ENCODE assay signal across 13 cellular contexts in genomic region chr22:46769706-46770105, GRCh38. TPM values are rescaled to one million over a fixed set of nuclear protein-coding genes. Genes with fewer than 3 reads are reported as not detected.
DNase-seq lines count a peak whose midpoint lies in the region; ATAC-seq and TF ChIP-seq lines count a peak whose summit lies in the region.
"Had no signal": no experiment of that assay in that cellular context is flagged by ENCODE, and none has a peak within 500 bp of the region (broad histone marks: within the 10 kb centered on the region; RNA-seq: fewer than 3 reads in every experiment).

No MANE protein-coding gene starts in this region.

- TF ChIP-seq CTCF in body of pancreas (IDR thresholded peaks at IDR 0.05), result no peak

- no peak for ATAC-seq in stimulated activated memory B cell treated with anti-CD40 and anti-IgM and Interleukin-4, amounts not matched to agents 10 μg/mL and 1 μg/mL and 100 μg/mL, for 72 hours
- ATAC-seq in body of pancreas, result no peak
- no peak for ATAC-seq in HG03039 (IDR thresholded peaks at IDR 0.05; ENCODE audit: unreplicated experiment)
- ATAC-seq: activated CD4-positive, CD25-positive, alpha-beta regulatory T cell treated with anti-CD3 and anti-CD28 coated beads, Interleukin-2, amount 50 U/mL, for 24 hours had no signal

- POLR2A ChIA-PET in activated CD4-positive, alpha-beta memory T cell treated with anti-CD3 and anti-CD28 coated beads, Interleukin-2, amount 10 ng/mL, durations not matched to agents 7 days and 5 days (lab: Charles Lee), result interaction anchor here (0.7 kb wide), 1 partner anchor 22 kb away, joined by 3 read pairs; no protein-coding TSS in a partner anchor

- no peak for DNase-seq in T-helper 2 cell treated with Interferon-gamma antibody and Interleukin-4, amounts not matched to agents 5 μg/mL and 100 μg/mL, for 36 hours (ENCODE audit: low spot score)
- DNase-seq in T-helper 2 cell, result no peak
- no peak for DNase-seq in activated CD4-positive, alpha-beta memory T cell treated with anti-CD3 and anti-CD28 coated beads, Interleukin-2, amount 10 ng/mL, durations not matched to agents 7 days and 5 days
- no peak for DNase-seq in immature natural killer cell
- DNase-seq in body of pancreas, result no peak
- DNase-seq in DMS153 (lab: John Stamatoyannopoulos, UW), result no peak
- DNase-seq: 8988T, GF-D8, PC-9 had no signal

- no peaks in the 10 kb centered on the region for H3K27me3 ChIP-seq in body of pancreas

- H3K36me3 Mint-ChIP-seq in T-helper 2 cell treated with Interferon-gamma antibody and Interleukin-4, amounts not matched to agents 5 μg/mL and 100 μg/mL, for 36 hours (ENCODE audit: low read depth), result peaks cover 19% of the 10 kb centered on the region
- H3K36me3 Mint-ChIP-seq in activated CD4-positive, alpha-beta memory T cell treated with anti-CD3 and anti-CD28 coated beads, Interleukin-2, amount 10 ng/mL, durations not matched to agents 7 days and 5 days (ENCODE audit: low read depth), result peaks cover 33% of the 10 kb centered on the region
- no peaks in the 10 kb centered on the region for H3K36me3 Mint-ChIP-seq in immature natural killer cell
- peaks cover 28% of the 10 kb centered on the region for H3K36me3 Mint-ChIP-seq in stimulated activated memory B cell treated with anti-CD40 and anti-IgM and Interleukin-4, amounts not matched to agents 10 μg/mL and 1 μg/mL and 100 μg/mL, for 72 hours

- H3K27ac Mint-ChIP-seq in T-helper 2 cell treated with Interferon-gamma antibody and Interleukin-4, amounts not matched to agents 5 μg/mL and 100 μg/mL, for 36 hours, result peak overlapping the region; percentile 49
- H3K27ac Mint-ChIP-seq in activated CD4-positive, alpha-beta memory T cell treated with anti-CD3 and anti-CD28 coated beads, Interleukin-2, amount 10 ng/mL, durations not matched to agents 7 days and 5 days, result peak overlapping the region; percentile 21
- H3K27ac Mint-ChIP-seq in immature natural killer cell, result peak overlapping the region; percentile 71 to 95 (median 92)
- peak overlapping the region; percentile 91 for H3K27ac Mint-ChIP-seq in stimulated activated memory B cell treated with anti-CD40 and anti-IgM and Interleukin-4, amounts not matched to agents 10 μg/mL and 1 μg/mL and 100 μg/mL, for 72 hours

- H3K27ac ChIP-seq in body of pancreas, result peak overlapping the region in 1 of 4 donors; percentile 72
- H3K27ac ChIP-seq: PC-9 had no signal

- no peak overlapping the region for H3K4me3 Mint-ChIP-seq in T-helper 2 cell treated with Interferon-gamma antibody and Interleukin-4, amounts not matched to agents 5 μg/mL and 100 μg/mL, for 36 hours
- H3K4me3 Mint-ChIP-seq in activated CD4-positive, alpha-beta memory T cell treated with anti-CD3 and anti-CD28 coated beads, Interleukin-2, amount 10 ng/mL, durations not matched to agents 7 days and 5 days, result no peak overlapping the region
- peak overlapping the region in 4 of 5 donors; percentile 4 to 29 (median 22) for H3K4me3 Mint-ChIP-seq in immature natural killer cell
- peak overlapping the region; percentile 71 for H3K4me3 Mint-ChIP-seq in stimulated activated memory B cell treated with anti-CD40 and anti-IgM and Interleukin-4, amounts not matched to agents 10 μg/mL and 1 μg/mL and 100 μg/mL, for 72 hours

- no peaks in the 10 kb centered on the region for H3K36me3 ChIP-seq in body of pancreas (replicated peaks in 1 of 2; ENCODE audit: insufficient read depth in 1 of 2, low read depth in 2 of 2)
- H3K36me3 ChIP-seq: thoracic aorta had no signal

- H3K4me3 ChIP-seq in body of pancreas, result no peak overlapping the region
- H3K4me3 ChIP-seq: PC-9, thoracic aorta had no signal

- H3K9me3 ChIP-seq in body of pancreas, result no peaks in the 10 kb centered on the region
- H3K9me3 ChIP-seq: thoracic aorta had no signal

- peaks cover 28% of the 10 kb centered on the region for H3K4me1 ChIP-seq in body of pancreas

- no peaks in the 10 kb centered on the region for H3K9me3 Mint-ChIP-seq in T-helper 2 cell treated with Interferon-gamma antibody and Interleukin-4, amounts not matched to agents 5 μg/mL and 100 μg/mL, for 36 hours
- no peaks in the 10 kb centered on the region for H3K9me3 Mint-ChIP-seq in activated CD4-positive, alpha-beta memory T cell treated with anti-CD3 and anti-CD28 coated beads, Interleukin-2, amount 10 ng/mL, durations not matched to agents 7 days and 5 days
- no peaks in the 10 kb centered on the region for H3K9me3 Mint-ChIP-seq in immature natural killer cell
- no peaks in the 10 kb centered on the region for H3K9me3 Mint-ChIP-seq in stimulated activated memory B cell treated with anti-CD40 and anti-IgM and Interleukin-4, amounts not matched to agents 10 μg/mL and 1 μg/mL and 100 μg/mL, for 72 hours

- intact Hi-C loops in body of pancreas (cut with DNase I), result no loop called here

- no peak for TF ChIP-seq POLR2A in body of pancreas (IDR thresholded peaks at IDR 0.05)

- CTCF ChIA-PET in activated CD4-positive, alpha-beta memory T cell treated with anti-CD3 and anti-CD28 coated beads, Interleukin-2, amount 10 ng/mL, durations not matched to agents 7 days and 5 days (lab: Charles Lee), result interaction anchor here (1.9 kb wide), 1 partner anchor 11 kb away, joined by 7 read pairs; no protein-coding TSS in a partner anchor

- no peaks in the 10 kb centered on the region for H3K27me3 Mint-ChIP-seq in T-helper 2 cell treated with Interferon-gamma antibody and Interleukin-4, amounts not matched to agents 5 μg/mL and 100 μg/mL, for 36 hours (ENCODE audit: low read depth)
- H3K27me3 Mint-ChIP-seq in activated CD4-positive, alpha-beta memory T cell treated with anti-CD3 and anti-CD28 coated beads, Interleukin-2, amount 10 ng/mL, durations not matched to agents 7 days and 5 days, result no peaks in the 10 kb centered on the region
- peaks cover 0 to 2% (median 0%) of the 10 kb centered on the region in 3 donors for H3K27me3 Mint-ChIP-seq in immature natural killer cell (ENCODE audit: low read depth in 3 of 3)
- H3K27me3 Mint-ChIP-seq in stimulated activated memory B cell treated with anti-CD40 and anti-IgM and Interleukin-4, amounts not matched to agents 10 μg/mL and 1 μg/mL and 100 μg/mL, for 72 hours, result no peaks in the 10 kb centered on the region

- WGBS in body of pancreas, 2 donors, result 86 to 91% methylated on average over 6 of the region's 6 CpGs

- peaks cover 27% of the 10 kb centered on the region for H3K4me1 Mint-ChIP-seq in T-helper 2 cell treated with Interferon-gamma antibody and Interleukin-4, amounts not matched to agents 5 μg/mL and 100 μg/mL, for 36 hours (ENCODE audit: low read depth)
- H3K4me1 Mint-ChIP-seq in activated CD4-positive, alpha-beta memory T cell treated with anti-CD3 and anti-CD28 coated beads, Interleukin-2, amount 10 ng/mL, durations not matched to agents 7 days and 5 days, result peaks cover 65% of the 10 kb centered on the region
- peaks cover 72 to 73% of the 10 kb centered on the region in 2 donors for H3K4me1 Mint-ChIP-seq in immature natural killer cell
- peaks cover 84% of the 10 kb centered on the region for H3K4me1 Mint-ChIP-seq in stimulated activated memory B cell treated with anti-CD40 and anti-IgM and Interleukin-4, amounts not matched to agents 10 μg/mL and 1 μg/mL and 100 μg/mL, for 72 hours

RNA-seq across cellular contexts. Expression of gene TBC1D22A, which starts 7.3 kb away (rescaled TPM):
- 10 to 100 TPM; 38.5 to 41.0 TPM for total RNA-seq in activated CD4-positive, alpha-beta memory T cell treated with anti-CD3 and anti-CD28 coated beads, Interleukin-2, amount 10 ng/mL, durations not matched to agents 7 days and 5 days
- polyA plus RNA-seq in immature natural killer cell, result 10 to 100 TPM; 20.6 to 28.0 (median 24.0) TPM
- 10 to 100 TPM; 21.5 to 23.1 TPM for total RNA-seq in body of pancreas

RNA-seq across cellular contexts. Expression of gene CERK, which starts 31.7 kb away (rescaled TPM):
- 10 to 100 TPM; 68.7 to 73.4 TPM for total RNA-seq in activated CD4-positive, alpha-beta memory T cell treated with anti-CD3 and anti-CD28 coated beads, Interleukin-2, amount 10 ng/mL, durations not matched to agents 7 days and 5 days
- polyA plus RNA-seq in immature natural killer cell, result 10 to 100 TPM; 31.1 to 59.4 (median 38.9) TPM
- total RNA-seq in body of pancreas, result 10 to 100 TPM; 33.6 to 46.4 TPM

Comparison
In these comparisons a context has a peak if more than half of its experiments do, and no peak if none do; other contexts are left out.
1. H3K27ac Mint-ChIP-seq: peak in every context shown above with its lines; median percentile 92 in immature natural killer cell; 91 in stimulated activated memory B cell treated with anti-CD40 and anti-IgM and Interleukin-4, amounts not matched to agents 10 μg/mL and 1 μg/mL and 100 μg/mL, for 72 hours; 49 in T-helper 2 cell treated with Interferon-gamma antibody and Interleukin-4, amounts not matched to agents 5 μg/mL and 100 μg/mL, for 36 hours; 21 in activated CD4-positive, alpha-beta memory T cell treated with anti-CD3 and anti-CD28 coated beads, Interleukin-2, amount 10 ng/mL, durations not matched to agents 7 days and 5 days.
2. H3K4me3 Mint-ChIP-seq: peak in immature natural killer cell (4 of 5) and stimulated activated memory B cell treated with anti-CD40 and anti-IgM and Interleukin-4, amounts not matched to agents 10 μg/mL and 1 μg/mL and 100 μg/mL, for 72 hours (single experiment); none in T-helper 2 cell treated with Interferon-gamma antibody and Interleukin-4, amounts not matched to agents 5 μg/mL and 100 μg/mL, for 36 hours (single experiment) and activated CD4-positive, alpha-beta memory T cell treated with anti-CD3 and anti-CD28 coated beads, Interleukin-2, amount 10 ng/mL, durations not matched to agents 7 days and 5 days (single experiment).